Comparison of ENCODE assay signal across 25 cellular contexts in the genomic region with DNA sequence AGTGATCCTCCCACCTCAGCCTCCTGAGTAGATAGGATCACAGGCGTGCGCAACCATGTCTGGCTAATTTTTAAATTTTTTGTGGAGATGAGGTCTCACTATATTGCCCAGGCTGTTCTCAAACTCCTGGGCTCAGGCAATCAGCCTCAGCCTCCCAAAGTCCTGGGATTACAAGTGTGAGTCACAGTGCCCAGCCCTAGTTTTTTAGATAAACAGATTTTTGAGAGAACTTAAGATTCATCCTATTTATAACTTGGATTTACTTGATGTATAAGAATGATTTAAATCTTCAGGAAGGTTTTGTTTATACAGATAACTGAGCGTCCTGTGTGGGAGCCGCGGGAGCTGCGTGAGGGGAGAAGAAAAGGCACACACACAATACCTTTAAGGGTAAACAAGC. TPM values are rescaled to one million over a fixed set of nuclear protein-coding genes. Genes with fewer than 3 reads are reported as not detected.
DNase-seq lines count a peak whose midpoint lies in the region; ATAC-seq and TF ChIP-seq lines count a peak whose summit lies in the region.
"Had no signal": no experiment of that assay in that cellular context is flagged by ENCODE, and none has a peak within 500 bp of the region (broad histone marks: within the 10 kb centered on the region; RNA-seq: fewer than 3 reads in every experiment).

No MANE protein-coding gene starts in this region.

- H3K9ac ChIP-seq in IMR-90 (ENCODE audit: low read depth, low read length), result no peak overlapping the region
- no peak overlapping the region for H3K9ac ChIP-seq in adipocyte (ENCODE audit: low read length)

- H3K4me3 Mint-ChIP-seq in stimulated activated naive CD8-positive, alpha-beta T cell treated with anti-CD3 and anti-CD28 coated beads, Interleukin-15, amount 100 ng/mL, for 72 hours, result no peak overlapping the region
- H3K4me3 Mint-ChIP-seq: CD4-positive, alpha-beta memory T cell; GM23338; H9; HFFc6; IgD-negative memory B cell had no signal

- no CpG with 5 or more reads among the region's 6 CpGs for WGBS in IMR-90 (ENCODE audit: extremely low coverage in 2 of 2, insufficient read length in 1 of 2), 2 experiments

- peak; percentile 84 for ATAC-seq in IMR-90 (ENCODE audit: low read depth)
- no peak for ATAC-seq in stimulated activated naive CD8-positive, alpha-beta T cell treated with anti-CD3 and anti-CD28 coated beads, Interleukin-15, amount 100 ng/mL, for 72 hours
- no peak for ATAC-seq in HG03432 (IDR thresholded peaks at IDR 0.05; ENCODE audit: unreplicated experiment)
- no peak for ATAC-seq in GM21515 (IDR thresholded peaks at IDR 0.05; ENCODE audit: unreplicated experiment)
- ATAC-seq: A549, GM12878, GM23338, SK-N-SH treated with all-trans-retinoic acid at 6 μM for 48 hours had no signal

- no peak overlapping the region for H2AFZ ChIP-seq in IMR-90 (replicated peaks; ENCODE audit: low read length, poor library complexity)
- H2AFZ ChIP-seq: GM23338 had no signal

- H3K36me3 ChIP-seq in IMR-90 (ENCODE audit: control insufficient read depth, insufficient read depth, low read length), result no peaks in the 10 kb centered on the region
- H3K36me3 ChIP-seq in adipocyte (ENCODE audit: control insufficient read depth, insufficient read depth, low read length, severe bottlenecking), result no peaks in the 10 kb centered on the region

- peaks cover 2% of the 10 kb centered on the region; the same call in 1 of the 2 replicates for H3K4me1 ChIP-seq in IMR-90 (ENCODE audit: control insufficient read depth, insufficient read depth, low read length)
- H3K4me1 ChIP-seq in adipocyte (ENCODE audit: control insufficient read depth, insufficient read depth, low read length), result no peaks in the 10 kb centered on the region
- H3K4me1 ChIP-seq: Caco-2 had no signal

- no peaks in the 10 kb centered on the region for H4K20me1 ChIP-seq in IMR-90 (ENCODE audit: insufficient read depth, low read length)

- H3K9me1 ChIP-seq in IMR-90 (ENCODE audit: insufficient read depth, low read length), result no peaks in the 10 kb centered on the region

- H3K14ac ChIP-seq in IMR-90 (replicated peaks; ENCODE audit: low read depth, low read length), result no peak overlapping the region

- no TSS peak for BruUV-seq in IMR-90 (replicated peaks; lab: Mats Ljungman, UMichigan)

- no peak overlapping the region; the same call in 1 of the 2 replicates for H2BK20ac ChIP-seq in IMR-90 (ENCODE audit: low read depth, low read length)

- H3K27ac Mint-ChIP-seq in stimulated activated naive CD8-positive, alpha-beta T cell treated with anti-CD3 and anti-CD28 coated beads, Interleukin-15, amount 100 ng/mL, for 72 hours, result no peak overlapping the region
- H3K27ac Mint-ChIP-seq: GM23338, H9, HFFc6, IgD-negative memory B cell had no signal

- no peaks in the 10 kb centered on the region for H3K9me3 Mint-ChIP-seq in stimulated activated naive CD8-positive, alpha-beta T cell treated with anti-CD3 and anti-CD28 coated beads, Interleukin-15, amount 100 ng/mL, for 72 hours
- H3K9me3 Mint-ChIP-seq: CD4-positive, alpha-beta memory T cell; GM23338; H9; HFFc6; IgD-negative memory B cell had no signal

- intact Hi-C loops in IMR-90 (cut with micrococcal nuclease), result no loop called here

- H2BK120ac ChIP-seq in IMR-90 (ENCODE audit: low read depth, low read length), result no peak overlapping the region

- H4K8ac ChIP-seq in IMR-90 (ENCODE audit: low read depth in 2 of 2, low read length in 2 of 2), result no peak overlapping the region; a peak in 1 of 4 replicates

- no peak overlapping the region for H3K23ac ChIP-seq in IMR-90 (ENCODE audit: low read depth, low read length)

- CTCF ChIA-PET in IMR-90 (lab: Yijun Ruan, JAX), result interaction anchor here (0.7 to 1.3 kb wide), 2 partner anchors 45 to 103 kb away, joined by 3 read pairs; no protein-coding TSS in a partner anchor

- dilution Hi-C loops in IMR-90 (cut with HindIII; ENCODE audit: low sequenced_read_pairs, unreplicated experiment), result no loop called here

- H3K27ac ChIP-seq in IMR-90 (ENCODE audit: insufficient read depth, low read length), result no peak overlapping the region
- H3K27ac ChIP-seq: A549 had no signal

- no peak for TF ChIP-seq POLR2A in IMR-90 (IDR thresholded peaks at IDR 0.05; ENCODE audit: low read depth, low read length)

- no peak overlapping the region for H2AK9ac ChIP-seq in IMR-90 (replicated peaks; ENCODE audit: low read depth, low read length, poor library complexity)

- H2BK15ac ChIP-seq in IMR-90 (ENCODE audit: low read depth, low read length), result no peak overlapping the region

- H3K4ac ChIP-seq in IMR-90 (ENCODE audit: low read depth, low read length), result no peak overlapping the region

- TF ChIP-seq CTCF in IMR-90 (conservative IDR thresholded peaks at IDR 0.05; ENCODE audit: low read depth, low read length) (no peak), fibroblast of the aortic adventitia (IDR thresholded peaks at IDR 0.05; ENCODE audit: insufficient read depth, low read length) (no peak)

- H3K27me3 Mint-ChIP-seq in stimulated activated naive CD8-positive, alpha-beta T cell treated with anti-CD3 and anti-CD28 coated beads, Interleukin-15, amount 100 ng/mL, for 72 hours, result peaks cover 15% of the 10 kb centered on the region

- H3K4me3 ChIP-seq in IMR-90 (ENCODE audit: insufficient read depth, low read depth, low read length), result no peak overlapping the region
- no peak overlapping the region for H3K4me3 ChIP-seq in adipocyte (ENCODE audit: low read length)
- H3K4me3 ChIP-seq in fibroblast of the aortic adventitia (ENCODE audit: low read depth, low read length), result no peak overlapping the region
- H3K4me3 ChIP-seq: A549, GM12878, GM23338 had no signal

- POLR2A ChIA-PET in IMR-90 (lab: Charles Lee; ENCODE audit: unreplicated experiment), result no interaction called here

- H3K9me3 ChIP-seq in IMR-90 (ENCODE audit: control insufficient read depth, insufficient read depth, low read length) (no peaks in the 10 kb centered on the region), adipocyte (ENCODE audit: control insufficient read depth, low read length) (no peaks in the 10 kb centered on the region)
- H3K9me3 ChIP-seq: A549, Caco-2 had no signal

- in situ Hi-C loops in IMR-90 (cut with MboI; ENCODE audit: low sequenced_read_pairs), result no loop called here

- TF ChIP-seq RAD21 in IMR-90 (IDR thresholded peaks at IDR 0.05; ENCODE audit: low read length), result no peak

- no peak overlapping the region for H4K91ac ChIP-seq in IMR-90 (ENCODE audit: insufficient read depth, low read depth, low read length)

- H4K5ac ChIP-seq in IMR-90 (ENCODE audit: low read depth, low read length), result no peak overlapping the region

- no peak overlapping the region for H3K4me2 ChIP-seq in IMR-90 (ENCODE audit: low read depth, low read length)
- H3K4me2 ChIP-seq: A549, GM23338 had no signal

- H2BK5ac ChIP-seq in IMR-90 (ENCODE audit: low read depth, low read length, poor library complexity, severe bottlenecking), result no peak overlapping the region

- H3K18ac ChIP-seq in IMR-90 (ENCODE audit: low read depth, low read length), result no peak overlapping the region

- DNase-seq in IMR-90 (peak; percentile 63), adipocyte (ENCODE audit: low read depth) (peak; percentile 42), fibroblast of the aortic adventitia (ENCODE audit: low read depth) (peak; percentile 24), COLO829 (ENCODE audit: low spot score) (no peak)
- DNase-seq in stimulated activated naive CD8-positive, alpha-beta T cell treated with anti-CD3 and anti-CD28 coated beads, Interleukin-15, amount 100 ng/mL, for 72 hours, result no peak
- DNase-seq: C1 segment of cervical spinal cord; Caco-2; CD4-positive, alpha-beta memory T cell; EL; GDM1; H9; HFFc6; NCI-H1092 treated with DMSO at 0.1 percent for 48 hours; NCI-H1436 treated with DMSO at 0.1 percent for 48 hours; NCI-H187 treated with DMSO at 0.1 percent for 48 hours; NCI-H2171 treated with DMSO at 0.1 percent for 48 hours; NCI-H524; NCI-H748 treated with DMSO at 0.1 percent for 48 hours had no signal

- H3K79me1 ChIP-seq in IMR-90 (ENCODE audit: low read depth in 1 of 2, low read length in 2 of 2), result no peaks in the 10 kb centered on the region

- peaks cover 8% of the 10 kb centered on the region; the same call in 1 of the 2 replicates for H3K27me3 ChIP-seq in IMR-90 (ENCODE audit: control insufficient read depth, insufficient read depth, low read length)
- H3K27me3 ChIP-seq in adipocyte (replicated peaks; ENCODE audit: control insufficient read depth, insufficient read depth, low read length), result peaks cover 25% of the 10 kb centered on the region

- H2AK5ac ChIP-seq in IMR-90 (ENCODE audit: low read depth, low read length), result no peak overlapping the region

- no peak overlapping the region for H3K56ac ChIP-seq in IMR-90 (ENCODE audit: extremely low read depth, insufficient read depth, low read length)

- H3K4me1 Mint-ChIP-seq in stimulated activated naive CD8-positive, alpha-beta T cell treated with anti-CD3 and anti-CD28 coated beads, Interleukin-15, amount 100 ng/mL, for 72 hours, result peaks cover 8% of the 10 kb centered on the region

TF ChIP-seq in IMR-90, 13 proteins besides CTCF, POLR2A, EP300 and RAD21:
- TF ChIP-seq FOS (IDR thresholded peaks at IDR 0.05; ENCODE audit: low read depth, low read length), result peak; percentile 36; the same call in 1 of the 2 replicates
- TF ChIP-seq MAFK (IDR thresholded peaks at IDR 0.05; ENCODE audit: low read depth, low read length), result no peak

RNA-seq across cellular contexts. Expression of a gene that starts 26.2 kb away (rescaled TPM):
- total RNA-seq in IMR-90 (2012; rRNA removed) (not detected in 2 replicates), fibroblast of the aortic adventitia (ENCODE audit: low replicate concordance) (not detected in 2 replicates)
- 0.02 TPM in 1 of 2 replicates, not detected in the other for polyA plus RNA-seq in IMR-90 (2012; rRNA removed)
- polyA plus RNA-seq in IMR-90 (2012; cell fraction: cytosol; rRNA removed), result 0.01 and 0.07 TPM in 2 replicates
- 0.29 and 0.81 TPM in 2 replicates for polyA plus RNA-seq in IMR-90 (2012; cell fraction: nucleus; rRNA removed; ENCODE audit: low replicate concordance)
- total RNA-seq: HFFc6 had no signal
- polyA plus RNA-seq: IgD-negative memory B cell had no signal

RNA-seq across cellular contexts. Expression of a gene that starts 36.7 kb away (rescaled TPM):
- total RNA-seq in IMR-90 (2012; rRNA removed), result 74.9 and 78.6 TPM in 2 replicates
- polyA plus RNA-seq in IMR-90 (2012; rRNA removed), result 90.3 and 108 TPM in 2 replicates
- 85.8 and 94.9 TPM in 2 replicates for polyA plus RNA-seq in IMR-90 (2012; cell fraction: cytosol; rRNA removed)
- 274 and 320 TPM in 2 replicates for polyA plus RNA-seq in IMR-90 (2012; cell fraction: nucleus; rRNA removed; ENCODE audit: low replicate concordance)
- 139 and 422 TPM in 2 replicates for total RNA-seq in fibroblast of the aortic adventitia (ENCODE audit: low replicate concordance)

RNA-seq across cellular contexts. Expression of a gene that starts 58.7 kb away (rescaled TPM):
- total RNA-seq in IMR-90 (2012; rRNA removed) (not detected in 2 replicates), fibroblast of the aortic adventitia (ENCODE audit: low replicate concordance) (not detected in 2 replicates)
- polyA plus RNA-seq in IMR-90 (2012; rRNA removed), result not detected in 2 replicates
- polyA plus RNA-seq in IMR-90 (2012; cell fraction: cytosol; rRNA removed), result not detected in 2 replicates
- not detected in 2 replicates for polyA plus RNA-seq in IMR-90 (2012; cell fraction: nucleus; rRNA removed; ENCODE audit: low replicate concordance)
- total RNA-seq: Caco-2, GM23338, H9, HFFc6 had no signal
- polyA plus RNA-seq: A549; CD4-positive, alpha-beta memory T cell; GM23338; IgD-negative memory B cell had no signal

Comparison
In these comparisons a context has a peak if more than half of its experiments do, and no peak if none do; other contexts are left out.
1. DNase-seq: peak in IMR-90 (single experiment), adipocyte (single experiment) and fibroblast of the aortic adventitia (single experiment); none in stimulated activated naive CD8-positive, alpha-beta T cell treated with anti-CD3 and anti-CD28 coated beads, Interleukin-15, amount 100 ng/mL, for 72 hours (0 of 2) and COLO829 (single experiment).